In the genomic region with DNA sequence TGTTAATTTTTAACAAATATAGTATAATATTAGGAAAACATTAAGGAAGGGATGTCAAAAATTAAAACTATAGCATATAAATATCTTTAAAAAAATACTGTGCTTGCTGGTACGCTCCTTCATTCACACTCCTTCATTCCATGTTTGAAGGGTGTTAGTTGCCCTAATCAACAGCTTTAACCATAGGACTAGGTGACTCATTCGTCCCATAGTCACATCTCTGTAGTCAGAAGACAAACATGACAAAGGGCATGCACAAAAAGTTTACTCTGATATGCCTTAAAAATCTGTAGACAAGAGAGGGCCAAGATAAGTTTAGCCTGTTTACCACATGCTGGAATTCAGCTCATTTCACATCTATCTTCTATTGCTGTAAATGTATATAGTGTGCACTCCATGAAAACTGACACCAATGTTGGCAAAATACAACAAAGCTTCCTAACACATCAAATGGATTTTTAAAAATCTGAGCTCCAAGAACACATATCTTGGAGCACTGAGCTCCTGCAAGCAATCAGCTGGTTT, we compare ENCODE assay signal across 8 cellular contexts. TPM values are rescaled to one million over a fixed set of nuclear protein-coding genes. Genes with fewer than 3 reads are reported as not detected.
A peak's percentile ranks its signal among the peaks of the same experiment; 100 is the strongest.
DNase-seq lines count a peak whose midpoint lies in the region; ATAC-seq and TF ChIP-seq lines count a peak whose summit lies in the region.

No MANE protein-coding gene starts in this region.

- no peak for ATAC-seq in naive thymus-derived CD4-positive, alpha-beta T cell

- CTCF ChIA-PET in AG04449 (lab: Yijun Ruan, JAX) = no interaction called here
- CTCF ChIA-PET in naive thymus-derived CD4-positive, alpha-beta T cell (lab: Charles Lee) = no interaction called here

- POLR2A ChIA-PET in AG04449 (lab: Yijun Ruan, JAX) = interaction anchor here (1.1 kb wide), 1 partner anchor 26 kb away, joined by 4 read pairs; no protein-coding TSS in a partner anchor
- POLR2A ChIA-PET in naive thymus-derived CD4-positive, alpha-beta T cell (lab: Charles Lee) = no interaction called here

- H3K9me3 Mint-ChIP-seq in naive thymus-derived CD4-positive, alpha-beta T cell = peaks cover 0 to 3% (median 0%) of the 10 kb centered on the region in 11 donors

- H3K4me1 Mint-ChIP-seq in naive thymus-derived CD4-positive, alpha-beta T cell = peaks cover 0 to 13% (median 8%) of the 10 kb centered on the region in 7 donors

- DNase-seq in AG04449 (ENCODE audit: low read depth, low spot score) (no peak), LHCN-M2 (ENCODE audit: low read depth) (peak; percentile 52), NCI-H1105 treated with DMSO at 0.1 percent for 48 hours (lab: John Stamatoyannopoulos, UW) (no peak), retina (no peak), NCI-H82 treated with DMSO at 0.1 percent for 48 hours (lab: John Stamatoyannopoulos, UW; ENCODE audit: unreplicated experiment) (no peak), NOMO-1 treated with DMSO at 0.1 percent for 48 hours (lab: John Stamatoyannopoulos, UW; ENCODE audit: unreplicated experiment) (no peak)
- no peak for DNase-seq in naive thymus-derived CD4-positive, alpha-beta T cell

- peaks cover 15 to 50% (median 28%) of the 10 kb centered on the region in 5 donors for H3K27me3 Mint-ChIP-seq in naive thymus-derived CD4-positive, alpha-beta T cell

- no peaks in the 10 kb centered on the region for H3K27me3 ChIP-seq in duodenal mucosa (ENCODE audit: control insufficient read depth in 1 of 2, insufficient read depth in 2 of 2, low read length in 2 of 2)
- no peaks in the 10 kb centered on the region for H3K27me3 ChIP-seq in naive thymus-derived CD4-positive, alpha-beta T cell (ENCODE audit: control insufficient read depth in 2 of 2, insufficient read depth in 2 of 2, low read length in 2 of 2)

- no peaks in the 10 kb centered on the region for H3K36me3 Mint-ChIP-seq in naive thymus-derived CD4-positive, alpha-beta T cell

- H3K9me3 ChIP-seq in duodenal mucosa (ENCODE audit: control insufficient read depth in 1 of 2, low read length in 2 of 2) = no peaks in the 10 kb centered on the region
- no peaks in the 10 kb centered on the region for H3K9me3 ChIP-seq in naive thymus-derived CD4-positive, alpha-beta T cell (ENCODE audit: control insufficient read depth in 2 of 3, low read length in 3 of 3)

- no peaks in the 10 kb centered on the region for H3K36me3 ChIP-seq in duodenal mucosa (ENCODE audit: control insufficient read depth in 1 of 2, insufficient read depth in 2 of 2, low read length in 2 of 2)
- no peaks in the 10 kb centered on the region for H3K36me3 ChIP-seq in naive thymus-derived CD4-positive, alpha-beta T cell (ENCODE audit: control insufficient read depth in 2 of 3, insufficient read depth in 3 of 3, low read length in 3 of 3)

- peaks cover 0 to 4% of the 10 kb centered on the region in 2 donors for H3K4me1 ChIP-seq in duodenal mucosa (ENCODE audit: control insufficient read depth in 1 of 2, insufficient read depth in 2 of 2, low read length in 2 of 2)
- no peaks in the 10 kb centered on the region for H3K4me1 ChIP-seq in naive thymus-derived CD4-positive, alpha-beta T cell (ENCODE audit: control insufficient read depth in 2 of 2, insufficient read depth in 2 of 2, low read length in 2 of 2)

- peak overlapping the region; percentile 59 for H3K4me3 ChIP-seq in AG04449 (ENCODE audit: low read depth, low read length)
- peak overlapping the region; percentile 60 to 71 for H3K4me3 ChIP-seq in duodenal mucosa (ENCODE audit: low read depth in 1 of 2, low read length in 2 of 2)
- no peak overlapping the region for H3K4me3 ChIP-seq in naive thymus-derived CD4-positive, alpha-beta T cell (ENCODE audit: low read length)

- H3K27ac Mint-ChIP-seq in naive thymus-derived CD4-positive, alpha-beta T cell = no peak overlapping the region

- intact Hi-C loops in naive thymus-derived CD4-positive, alpha-beta T cell (cut with micrococcal nuclease) = no loop called here

- no peak for TF ChIP-seq CTCF in AG04449 (IDR thresholded peaks at IDR 0.05; ENCODE audit: insufficient read depth, low read length, missing control alignments)

- H3K9ac ChIP-seq in duodenal mucosa (ENCODE audit: low read depth in 1 of 2, low read length in 2 of 2) = peak overlapping the region in 1 of 2 donors; percentile 11

- no peak overlapping the region for H3K27ac ChIP-seq in duodenal mucosa (ENCODE audit: low read depth, low read length)
- H3K27ac ChIP-seq in naive thymus-derived CD4-positive, alpha-beta T cell (ENCODE audit: low read depth, low read length) = no peak overlapping the region

- peak overlapping the region in 9 of 10 donors; percentile 30 to 72 (median 62) for H3K4me3 Mint-ChIP-seq in naive thymus-derived CD4-positive, alpha-beta T cell

RNA-seq across cellular contexts. Expression of gene FAM13C, which starts 0.6 kb away (rescaled TPM):
- 19.0 and 20.4 TPM in 2 replicates for total RNA-seq in LHCN-M2 (2014; rRNA removed)
- polyA plus RNA-seq in LHCN-M2 (2012) = 2.5 TPM
- not detected for total RNA-seq in naive thymus-derived CD4-positive, alpha-beta T cell
- not detected for polyA plus RNA-seq in naive thymus-derived CD4-positive, alpha-beta T cell

Comparison
In these comparisons a context has a peak if more than half of its experiments do, and no peak if none do; other contexts are left out.
1. RNA of gene FAM13C, which starts 0.6 kb away (total RNA-seq): 19.0 to 20.4 TPM in LHCN-M2; not detected in naive thymus-derived CD4-positive, alpha-beta T cell; every median in the first group is over 10 times any median in the second.